Comparison of ENCODE assay signal across 1 cellular context in the genomic region with DNA sequence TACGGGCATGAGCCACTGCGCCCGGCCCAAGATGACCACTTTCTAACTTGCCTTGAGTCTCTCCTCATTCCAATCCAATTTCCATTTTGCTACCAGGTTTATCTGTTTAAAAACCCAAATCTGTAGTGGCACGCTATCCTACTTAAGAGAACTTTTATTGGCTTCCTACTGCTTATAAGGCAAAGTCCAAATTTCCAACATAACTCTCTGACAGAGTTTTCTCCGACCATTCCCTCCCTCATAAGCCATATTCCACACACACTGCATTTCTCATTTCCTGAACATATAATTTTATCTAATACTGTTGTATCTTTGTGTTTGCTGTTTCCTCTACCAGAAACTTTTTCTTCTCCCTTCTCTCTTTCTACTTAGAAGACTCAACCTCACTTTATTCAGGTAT.
TF ChIP-seq lines count a peak whose summit lies in the region.

No MANE protein-coding gene starts in this region.

TF ChIP-seq in K562, 482 proteins besides CTCF, POLR2A, EP300 and RAD21:
- TF ChIP-seq ZBTB17 (CRISPR knock-in tag; IDR thresholded peaks at IDR 0.05), result no peak
- 0 out of 2 replicates have a peak, but pooled peaks have one; percentile 11 for TF ChIP-seq EP400 (IDR thresholded peaks at IDR 0.05)
